In genomic region chr3:113981803-113982202, GRCh38 we compare ENCODE assay signal across 27 cellular contexts.
"Had no signal": no experiment of that assay in that cellular context is flagged by ENCODE, and none has a peak within 500 bp of the region (broad histone marks: within the 10 kb centered on the region; RNA-seq: fewer than 3 reads in every experiment).

No MANE protein-coding gene starts in this region.

- H3K27ac ChIP-seq: gastroesophageal sphincter, hepatocyte, left ventricle myocardium inferior, ovary, prostate gland, skin epidermis, uterus had no signal

- H3K4me1 Mint-ChIP-seq: activated CD4-positive, alpha-beta memory T cell treated with anti-CD3 and anti-CD28 coated beads, Interleukin-2, amount 10 ng/mL, durations not matched to agents 7 days and 5 days; activated naive CD4-positive, alpha-beta T cell treated with anti-CD3 and anti-CD28 coated beads, Interleukin-2, amount 50 U/mL, for 24 hours; stimulated activated naive CD8-positive, alpha-beta T cell treated with anti-CD3 and anti-CD28 coated beads, Interleukin-15, amount 100 ng/mL, for 72 hours had no signal

- H3K27ac Mint-ChIP-seq: activated CD4-positive, alpha-beta memory T cell treated with anti-CD3 and anti-CD28 coated beads, Interleukin-2, amount 10 ng/mL, durations not matched to agents 7 days and 5 days; activated CD4-positive, alpha-beta T cell treated with anti-CD3 and anti-CD28 coated beads, Interleukin-2, amount 10 ng/mL, durations not matched to agents 24 days and 14 days; activated naive CD4-positive, alpha-beta T cell treated with anti-CD3 and anti-CD28 coated beads, Interleukin-2, amount 50 U/mL, for 24 hours; activated naive CD8-positive, alpha-beta T cell treated with anti-CD3 and anti-CD28 coated beads, Interleukin-2, amount 50 U/mL, for 24 hours; activated T-cell treated with anti-CD3 and anti-CD28 coated beads, Interleukin-2, amount 50 U/mL, for 24 hours; naive thymus-derived CD4-positive, alpha-beta T cell; stimulated activated naive CD8-positive, alpha-beta T cell treated with anti-CD3 and anti-CD28 coated beads, Interleukin-15, amount 100 ng/mL, for 72 hours; type B pancreatic cell had no signal

- H3K9me3 Mint-ChIP-seq: activated CD4-positive, alpha-beta memory T cell treated with anti-CD3 and anti-CD28 coated beads, Interleukin-2, amount 10 ng/mL, durations not matched to agents 7 days and 5 days; activated naive CD4-positive, alpha-beta T cell treated with anti-CD3 and anti-CD28 coated beads, Interleukin-2, amount 50 U/mL, for 24 hours; activated naive CD8-positive, alpha-beta T cell treated with anti-CD3 and anti-CD28 coated beads, Interleukin-2, amount 50 U/mL, for 24 hours; activated T-cell treated with anti-CD3 and anti-CD28 coated beads, Interleukin-2, amount 50 U/mL, for 24 hours; stimulated activated naive CD8-positive, alpha-beta T cell treated with anti-CD3 and anti-CD28 coated beads, Interleukin-15, amount 100 ng/mL, for 72 hours; type B pancreatic cell had no signal

- H3K36me3 ChIP-seq: ovary, prostate gland, uterus had no signal

- H3K4me1 ChIP-seq: gastroesophageal sphincter, left ventricle myocardium inferior, prostate gland, uterus had no signal

- H3K4me3 Mint-ChIP-seq: activated CD4-positive, alpha-beta memory T cell treated with anti-CD3 and anti-CD28 coated beads, Interleukin-2, amount 10 ng/mL, durations not matched to agents 7 days and 5 days; activated CD4-positive, alpha-beta T cell treated with anti-CD3 and anti-CD28 coated beads, Interleukin-2, amount 10 ng/mL, durations not matched to agents 24 days and 14 days; activated naive CD4-positive, alpha-beta T cell treated with anti-CD3 and anti-CD28 coated beads, Interleukin-2, amount 50 U/mL, for 24 hours; activated naive CD8-positive, alpha-beta T cell treated with anti-CD3 and anti-CD28 coated beads, Interleukin-2, amount 50 U/mL, for 24 hours; activated T-cell treated with anti-CD3 and anti-CD28 coated beads, Interleukin-2, amount 50 U/mL, for 24 hours; naive thymus-derived CD4-positive, alpha-beta T cell; stimulated activated naive CD8-positive, alpha-beta T cell treated with anti-CD3 and anti-CD28 coated beads, Interleukin-15, amount 100 ng/mL, for 72 hours; type B pancreatic cell had no signal

- H3K27me3 Mint-ChIP-seq: activated CD4-positive, alpha-beta memory T cell treated with anti-CD3 and anti-CD28 coated beads, Interleukin-2, amount 10 ng/mL, durations not matched to agents 7 days and 5 days; activated CD4-positive, alpha-beta T cell treated with anti-CD3 and anti-CD28 coated beads, Interleukin-2, amount 10 ng/mL, durations not matched to agents 24 days and 14 days; activated naive CD4-positive, alpha-beta T cell treated with anti-CD3 and anti-CD28 coated beads, Interleukin-2, amount 50 U/mL, for 24 hours; activated naive CD8-positive, alpha-beta T cell treated with anti-CD3 and anti-CD28 coated beads, Interleukin-2, amount 50 U/mL, for 24 hours; activated T-cell treated with anti-CD3 and anti-CD28 coated beads, Interleukin-2, amount 50 U/mL, for 24 hours; naive thymus-derived CD4-positive, alpha-beta T cell; stimulated activated naive CD8-positive, alpha-beta T cell treated with anti-CD3 and anti-CD28 coated beads, Interleukin-15, amount 100 ng/mL, for 72 hours; type B pancreatic cell had no signal

- H3K36me3 Mint-ChIP-seq: type B pancreatic cell had no signal

- H3K4me2 ChIP-seq: hepatocyte had no signal

- H3K79me2 ChIP-seq: hepatocyte had no signal

- DNase-seq: activated CD4-positive, alpha-beta memory T cell treated with anti-CD3 and anti-CD28 coated beads, Interleukin-2, amount 10 ng/mL, durations not matched to agents 7 days and 5 days; activated CD4-positive, alpha-beta T cell treated with anti-CD3 and anti-CD28 coated beads, Interleukin-2, amount 10 ng/mL, durations not matched to agents 24 days and 14 days; activated CD4-positive, CD25-positive, alpha-beta regulatory T cell treated with anti-CD3 and anti-CD28 coated beads, Interleukin-2, amount 50 U/mL, for 72 hours; activated CD8-positive, alpha-beta memory T cell treated with anti-CD3 and anti-CD28 coated beads, Interleukin-2, amount 50 U/mL, for 48 hours; activated naive CD8-positive, alpha-beta T cell treated with anti-CD3 and anti-CD28 coated beads, Interleukin-2, amount 50 U/mL, for 24 hours; activated T-cell treated with anti-CD3 and anti-CD28 coated beads, Interleukin-2, amount 50 U/mL, for 24 hours; amygdala; caudate nucleus; cortex of kidney; islet precursor cell; left ventricle myocardium inferior; naive thymus-derived CD4-positive, alpha-beta T cell; ovary; retina; stimulated activated CD4-positive, alpha-beta T cell treated with anti-CD3 and anti-CD28 coated beads, Interleukin-12 subunit alpha, Interleukin-12 subunit beta, amount 100 ng/mL, for 4 hours; stimulated activated CD4-positive, alpha-beta T cell treated with anti-CD3 and anti-CD28 coated beads, Interleukin-4, amount 100 ng/mL, for 1 hour; stimulated activated naive CD8-positive, alpha-beta T cell treated with anti-CD3 and anti-CD28 coated beads, Interleukin-15, amount 100 ng/mL, for 72 hours; substantia nigra; uterus had no signal

- H3K4me3 ChIP-seq: gastroesophageal sphincter, hepatocyte, left ventricle myocardium inferior, lung, ovary, prostate gland, skin epidermis, uterus had no signal

- H2AFZ ChIP-seq: hepatocyte had no signal

- ATAC-seq: activated naive CD8-positive, alpha-beta T cell treated with anti-CD3 and anti-CD28 coated beads, Interleukin-2, amount 50 U/mL, for 24 hours; gastroesophageal sphincter; naive thymus-derived CD4-positive, alpha-beta T cell; sciatic nerve; stimulated activated naive CD8-positive, alpha-beta T cell treated with anti-CD3 and anti-CD28 coated beads, Interleukin-15, amount 100 ng/mL, for 72 hours had no signal

- H3K9me3 ChIP-seq: gastroesophageal sphincter, ovary, prostate gland, uterus had no signal
